10 cellular contexts compared by ENCODE assay signal in genomic region chr10:30786131-30786530, GRCh38.
DNase-seq lines count a peak whose midpoint lies in the region; ATAC-seq, FAIRE-seq and TF ChIP-seq lines count a peak whose summit lies in the region.
"Had no signal": no experiment of that assay in that cellular context is flagged by ENCODE, and none has a peak within 500 bp of the region (broad histone marks: within the 10 kb centered on the region; RNA-seq: fewer than 3 reads in every experiment).

No MANE protein-coding gene starts in this region.

- DNase-seq in left ventricle myocardium inferior, result no peak
- DNase-seq in Right ventricle myocardium superior, result no peak
- DNase-seq in astrocyte (ENCODE audit: low read depth), result no peak
- no peak for DNase-seq in uterus
- DNase-seq in SKM-1 treated with dmso at 0.1 percent for 144 hours (lab: John Stamatoyannopoulos, UW; ENCODE audit: unreplicated experiment), result no peak
- no peak for DNase-seq in NCI-H1436 treated with DMSO at 0.1 percent for 48 hours (lab: John Stamatoyannopoulos, UW)
- DNase-seq: DMS153, RPMI8226 had no signal

- peaks cover 21% of the 10 kb centered on the region for H3K4me1 Mint-ChIP-seq in astrocyte (ENCODE audit: low read depth, unreplicated experiment)

- H3K79me2 ChIP-seq in astrocyte (ENCODE audit: insufficient read depth, low read length), result no peaks in the 10 kb centered on the region

- intact Hi-C loops in left ventricle myocardium inferior (cut with micrococcal nuclease) (loop anchor here (10.0 kb wide), 2 partner anchors 249 to 709 kb away; partner anchors contain the start of gene ZNF438), Right ventricle myocardium superior (cut with DNase I) (loop anchor here (10.0 kb wide), 1 partner anchor 289 kb away; no protein-coding TSS in a partner anchor), uterus (cut with DNase I; ENCODE audit: low total_unique reads) (loop anchor here (10.0 kb wide), 1 partner anchor 249 kb away; the partner anchor contains the start of gene ZNF438)

- ATAC-seq in Right ventricle myocardium superior (ENCODE audit: poor library complexity) (no peak), HG02610 (IDR thresholded peaks at IDR 0.05; ENCODE audit: unreplicated experiment) (no peak)

- H3K9me3 Mint-ChIP-seq in astrocyte (ENCODE audit: unreplicated experiment), result no peaks in the 10 kb centered on the region

- TF ChIP-seq POLR2A in uterus (IDR thresholded peaks at IDR 0.05), result no peak

- no peak for TF ChIP-seq CTCF in left ventricle myocardium inferior (IDR thresholded peaks at IDR 0.05; ENCODE audit: borderline replicate concordance)
- TF ChIP-seq CTCF in astrocyte (IDR thresholded peaks at IDR 0.05; ENCODE audit: insufficient read depth, low read depth, low read length), result no peak
- TF ChIP-seq CTCF in uterus (IDR thresholded peaks at IDR 0.05), result no peak

- no peak for FAIRE-seq in astrocyte (lab: Jason Lieb, UNC)

- no peaks in the 10 kb centered on the region for H3K9me3 ChIP-seq in left ventricle myocardium inferior (replicated peaks)
- no peaks in the 10 kb centered on the region for H3K9me3 ChIP-seq in astrocyte (ENCODE audit: insufficient read depth, low read depth, low read length)
- H3K9me3 ChIP-seq in muscle layer of duodenum (ENCODE audit: control insufficient read depth in 1 of 2, low read length in 2 of 2), result no peaks in the 10 kb centered on the region
- no peaks in the 10 kb centered on the region for H3K9me3 ChIP-seq in uterus

- no peaks in the 10 kb centered on the region for H4K20me1 ChIP-seq in astrocyte (ENCODE audit: insufficient read depth, low read length)

- no peak overlapping the region for H3K4me2 ChIP-seq in astrocyte (ENCODE audit: low read length)

- no peak overlapping the region for H3K9ac ChIP-seq in astrocyte (ENCODE audit: low read length)

- H2AFZ ChIP-seq in astrocyte (ENCODE audit: low read depth, low read length), result no peak overlapping the region

- no peak overlapping the region for H3K27ac Mint-ChIP-seq in astrocyte (ENCODE audit: unreplicated experiment)

- H3K27ac ChIP-seq in left ventricle myocardium inferior (replicated peaks) (peak overlapping the region; percentile 97), astrocyte (ENCODE audit: low read depth, low read length) (no peak overlapping the region), muscle layer of duodenum (ENCODE audit: low read length) (peak overlapping the region; percentile 65), uterus (peak overlapping the region; percentile 96 to 97)

- H3K27me3 ChIP-seq in left ventricle myocardium inferior (ENCODE audit: low read depth), result no peaks in the 10 kb centered on the region
- H3K27me3 ChIP-seq in astrocyte (ENCODE audit: insufficient read depth, low read length), result no peaks in the 10 kb centered on the region
- H3K27me3 ChIP-seq in muscle layer of duodenum (ENCODE audit: low read depth, low read length), result no peaks in the 10 kb centered on the region
- H3K27me3 ChIP-seq in uterus, result no peaks in the 10 kb centered on the region

- peaks cover 26% of the 10 kb centered on the region for H3K4me1 ChIP-seq in left ventricle myocardium inferior
- peaks cover 33% of the 10 kb centered on the region for H3K4me1 ChIP-seq in astrocyte (ENCODE audit: insufficient read depth, low read length)
- peaks cover 0 to 25% of the 10 kb centered on the region in 2 donors for H3K4me1 ChIP-seq in muscle layer of duodenum (ENCODE audit: control insufficient read depth in 1 of 2, insufficient read depth in 2 of 2, low read length in 2 of 2)
- no peaks in the 10 kb centered on the region for H3K4me1 ChIP-seq in uterus

- H3K27me3 Mint-ChIP-seq in astrocyte (ENCODE audit: low read depth, unreplicated experiment), result no peaks in the 10 kb centered on the region

- H3K36me3 Mint-ChIP-seq in astrocyte (ENCODE audit: low read depth, unreplicated experiment), result no peaks in the 10 kb centered on the region

- H3K4me3 Mint-ChIP-seq in astrocyte (ENCODE audit: unreplicated experiment), result peak overlapping the region; percentile 42

- no peak overlapping the region for H3K4me3 ChIP-seq in left ventricle myocardium inferior
- no peak overlapping the region for H3K4me3 ChIP-seq in astrocyte (ENCODE audit: insufficient read depth, low read depth, low read length)
- no peak overlapping the region for H3K4me3 ChIP-seq in muscle layer of duodenum (ENCODE audit: low read depth in 1 of 2, low read length in 2 of 2)
- no peak overlapping the region for H3K4me3 ChIP-seq in uterus

- H3K36me3 ChIP-seq in left ventricle myocardium inferior (no peaks in the 10 kb centered on the region), astrocyte (ENCODE audit: insufficient read depth, low read length) (no peaks in the 10 kb centered on the region), muscle layer of duodenum (ENCODE audit: control insufficient read depth in 1 of 2, insufficient read depth in 2 of 2, low read length in 2 of 2) (no peaks in the 10 kb centered on the region), uterus (no peaks in the 10 kb centered on the region)
